In genomic region chr10:3537518-3537917, GRCh38 we compare ENCODE assay signal across 15 cellular contexts.
"Had no signal": no experiment of that assay in that cellular context is flagged by ENCODE, and none has a peak within 500 bp of the region (broad histone marks: within the 10 kb centered on the region; RNA-seq: fewer than 3 reads in every experiment).

No MANE protein-coding gene starts in this region.

- H3K27me3 ChIP-seq: cardiac muscle cell, spleen had no signal

- H3K4me3 Mint-ChIP-seq: activated naive CD4-positive, alpha-beta T cell treated with anti-CD3 and anti-CD28 coated beads for 36 hours; activated T-helper 17 cell treated with anti-CD3 and anti-CD28 coated beads, Interleukin-2, amount 50 U/mL, for 72 hours; nephron; stimulated activated naive CD8-positive, alpha-beta T cell treated with anti-CD3 and anti-CD28 coated beads, Interleukin-15, amount 100 ng/mL, for 72 hours had no signal

- H3K27ac Mint-ChIP-seq: activated naive CD4-positive, alpha-beta T cell treated with anti-CD3 and anti-CD28 coated beads for 36 hours; activated T-helper 17 cell treated with anti-CD3 and anti-CD28 coated beads, Interleukin-2, amount 50 U/mL, for 72 hours; nephron; progenitor cell of endocrine pancreas; stimulated activated naive CD8-positive, alpha-beta T cell treated with anti-CD3 and anti-CD28 coated beads, Interleukin-15, amount 100 ng/mL, for 72 hours had no signal

- H3K4me1 ChIP-seq: spleen had no signal

- H3K4me3 ChIP-seq: cardiac muscle cell, spleen had no signal

- H3K4me1 Mint-ChIP-seq: activated T-helper 17 cell treated with anti-CD3 and anti-CD28 coated beads, Interleukin-2, amount 50 U/mL, for 72 hours had no signal

- H3K36me3 ChIP-seq: cardiac muscle cell, spleen had no signal

- H3K9me3 Mint-ChIP-seq: activated naive CD4-positive, alpha-beta T cell treated with anti-CD3 and anti-CD28 coated beads for 36 hours; activated T-helper 17 cell treated with anti-CD3 and anti-CD28 coated beads, Interleukin-2, amount 50 U/mL, for 72 hours; nephron; stimulated activated naive CD8-positive, alpha-beta T cell treated with anti-CD3 and anti-CD28 coated beads, Interleukin-15, amount 100 ng/mL, for 72 hours had no signal

- DNase-seq: activated CD4-positive, alpha-beta T cell treated with anti-CD3 and anti-CD28 coated beads, Interleukin-2, amount 50 U/mL, for 4 hours; activated CD4-positive, CD25-positive, alpha-beta regulatory T cell treated with anti-CD3 and anti-CD28 coated beads, Interleukin-2, amount 50 U/mL, for 72 hours; activated naive CD4-positive, alpha-beta T cell treated with anti-CD3 and anti-CD28 coated beads for 36 hours; hypothalamus; kidney glomerular epithelial cell; left ventricle myocardium superior; occipital lobe; right cardiac atrium; spleen; stimulated activated naive CD8-positive, alpha-beta T cell treated with anti-CD3 and anti-CD28 coated beads, Interleukin-15, amount 100 ng/mL, for 72 hours; T-helper 1 cell had no signal

- H3K27me3 Mint-ChIP-seq: activated T-helper 17 cell treated with anti-CD3 and anti-CD28 coated beads, Interleukin-2, amount 50 U/mL, for 72 hours; progenitor cell of endocrine pancreas; stimulated activated naive CD8-positive, alpha-beta T cell treated with anti-CD3 and anti-CD28 coated beads, Interleukin-15, amount 100 ng/mL, for 72 hours had no signal

- H3K9me3 ChIP-seq: spleen had no signal

- ATAC-seq: activated T-helper 17 cell treated with anti-CD3 and anti-CD28 coated beads, Interleukin-2, amount 50 U/mL, for 72 hours; left ventricle myocardium superior; right cardiac atrium; stimulated activated naive CD8-positive, alpha-beta T cell treated with anti-CD3 and anti-CD28 coated beads, Interleukin-15, amount 100 ng/mL, for 72 hours had no signal

- H3K27ac ChIP-seq: cardiac muscle cell, spleen had no signal
